Comparison of ENCODE assay signal across 1 cellular context in the genomic region with DNA sequence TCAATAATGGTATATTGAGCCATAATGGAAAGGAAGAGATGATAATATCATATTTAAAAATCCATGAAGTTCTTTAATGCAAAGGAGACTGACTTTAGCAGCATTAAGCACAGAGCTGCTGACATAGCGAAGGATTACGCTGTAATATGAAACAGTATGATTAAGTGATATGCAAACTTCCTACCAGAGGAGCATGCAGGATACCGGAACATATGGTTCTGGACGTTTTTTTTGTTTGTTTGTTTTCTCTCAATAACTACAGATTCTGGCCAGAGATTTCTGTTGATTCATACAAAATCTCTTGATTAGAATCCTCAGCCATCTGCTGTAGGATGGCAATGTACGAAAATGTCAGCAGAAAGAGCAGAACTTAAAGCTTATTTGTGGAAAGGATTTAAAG.
TF ChIP-seq lines count a peak whose summit lies in the region.

No MANE protein-coding gene starts in this region.

TF ChIP-seq in H1, 55 proteins besides CTCF, POLR2A, EP300 and RAD21:
- TF ChIP-seq RFX5 (IDR thresholded peaks at IDR 0.05; ENCODE audit: borderline replicate concordance, low read depth, low read length) = no peak
- TF ChIP-seq, protein P1, sequence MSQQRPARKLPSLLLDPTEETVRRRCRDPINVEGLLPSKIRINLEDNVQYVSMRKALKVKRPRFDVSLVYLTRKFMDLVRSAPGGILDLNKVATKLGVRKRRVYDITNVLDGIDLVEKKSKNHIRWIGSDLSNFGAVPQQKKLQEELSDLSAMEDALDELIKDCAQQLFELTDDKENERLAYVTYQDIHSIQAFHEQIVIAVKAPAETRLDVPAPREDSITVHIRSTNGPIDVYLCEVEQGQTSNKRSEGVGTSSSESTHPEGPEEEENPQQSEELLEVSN (IDR thresholded peaks at IDR 0.05) = no peak
- TF ChIP-seq TAF7 (optimal IDR thresholded peaks at IDR 0.05; ENCODE audit: borderline replicate concordance, low read depth, low read length) = no peak
- TF ChIP-seq, protein P2, sequence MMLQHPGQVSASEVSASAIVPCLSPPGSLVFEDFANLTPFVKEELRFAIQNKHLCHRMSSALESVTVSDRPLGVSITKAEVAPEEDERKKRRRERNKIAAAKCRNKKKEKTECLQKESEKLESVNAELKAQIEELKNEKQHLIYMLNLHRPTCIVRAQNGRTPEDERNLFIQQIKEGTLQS (IDR thresholded peaks at IDR 0.05; ENCODE audit: insufficient read depth, low read depth, low read length) = no peak
- no peak for TF ChIP-seq KDM4A (IDR thresholded peaks at IDR 0.05; ENCODE audit: low read depth, low read length, severe bottlenecking)
- no peak for TF ChIP-seq BACH1 (IDR thresholded peaks at IDR 0.05; ENCODE audit: low read length)
- TF ChIP-seq PHF8 (conservative IDR thresholded peaks at IDR 0.05; ENCODE audit: low read depth, low read length) = no peak
- TF ChIP-seq ZNF274 (IDR thresholded peaks at IDR 0.05; ENCODE audit: borderline replicate concordance, extremely low read depth, low read length) = no peak
- no peak for TF ChIP-seq GABPA (IDR thresholded peaks at IDR 0.05; ENCODE audit: borderline replicate concordance, insufficient read depth, low read length)
- no peak for TF ChIP-seq SP1 (IDR thresholded peaks at IDR 0.05; ENCODE audit: low read depth, low read length)
- TF ChIP-seq MAFK (IDR thresholded peaks at IDR 0.05; ENCODE audit: low read depth, low read length) = no peak
- TF ChIP-seq CREB1 (IDR thresholded peaks at IDR 0.05) = no peak
- no peak for TF ChIP-seq GTF2F1 (IDR thresholded peaks at IDR 0.05; ENCODE audit: borderline replicate concordance, low read depth, low read length)
